Comparison of ENCODE assay signal across 9 cellular contexts in genomic region chr1:173914366-173914871, GRCh38. TPM values are rescaled to one million over a fixed set of nuclear protein-coding genes. Genes with fewer than 3 reads are reported as not detected.
DNase-seq lines count a peak whose midpoint lies in the region; ATAC-seq and TF ChIP-seq lines count a peak whose summit lies in the region.
"Had no signal": no experiment of that assay in that cellular context is flagged by ENCODE, and none has a peak within 500 bp of the region (broad histone marks: within the 10 kb centered on the region; RNA-seq: fewer than 3 reads in every experiment).

No MANE protein-coding gene starts in this region.

- H3K4me1 ChIP-seq in RWPE2 (ENCODE audit: insufficient read depth, poor library complexity, severe bottlenecking) (no peaks in the 10 kb centered on the region), fibroblast of lung (ENCODE audit: control insufficient read depth, extremely low read depth, insufficient read depth, low read length) (no peaks in the 10 kb centered on the region)

- TF ChIP-seq CTCF in RWPE2 (IDR thresholded peaks at IDR 0.05; ENCODE audit: poor library complexity, severe bottlenecking) (peak; percentile 67), fibroblast of lung (conservative IDR thresholded peaks at IDR 0.05 in 1 of 2, IDR thresholded peaks at IDR 0.05 in 1 of 2; ENCODE audit: low read depth in 1 of 2, low read length in 2 of 2) (peak; percentile 37 to 61)

- intact Hi-C loops in posterior cingulate gyrus (cut with DNase I) = no loop called here

- H3K27ac ChIP-seq in RWPE2 (ENCODE audit: poor library complexity, severe bottlenecking) (no peak overlapping the region), fibroblast of lung (ENCODE audit: insufficient read depth, low read length) (no peak overlapping the region)

- 0 out of 3 replicates have a peak, but pooled peaks have one; percentile 55 for ATAC-seq in RWPE2 (ENCODE audit: low read depth)
- ATAC-seq in HG03565 (IDR thresholded peaks at IDR 0.05; ENCODE audit: unreplicated experiment) = no peak
- ATAC-seq in HG02870 (IDR thresholded peaks at IDR 0.05; ENCODE audit: unreplicated experiment) = no peak

- H3K36me3 ChIP-seq in H7 (replicated peaks; ENCODE audit: control insufficient read depth, insufficient read depth, low read length) (no peaks in the 10 kb centered on the region), RWPE2 (ENCODE audit: low read depth) (no peaks in the 10 kb centered on the region), fibroblast of lung (ENCODE audit: control insufficient read depth, insufficient read depth, low read length) (no peaks in the 10 kb centered on the region)

- peak; percentile 12 for DNase-seq in CD1c-positive myeloid dendritic cell (ENCODE audit: extremely low spot score)
- peak; percentile 62 for DNase-seq in H7
- no peak for DNase-seq in RWPE2 (ENCODE audit: low spot score)
- DNase-seq in fibroblast of lung (ENCODE audit: low read depth in 2 of 2) = peak in 1 of 2 donors; percentile 12
- DNase-seq in stimulated activated CD8-positive, alpha-beta memory T cell treated with anti-CD3 and anti-CD28 coated beads, Interleukin-2, amount 100 ng/mL, for 48 hours (ENCODE audit: low read depth in 2 of 2) = peak; percentile 3 to 9
- DNase-seq in posterior cingulate gyrus = no peak

- H3K4me3 ChIP-seq in H7 (ENCODE audit: insufficient read depth, low read depth, low read length) (no peak overlapping the region), RWPE2 (ENCODE audit: severe bottlenecking) (no peak overlapping the region), fibroblast of lung (replicated peaks in 1 of 4; ENCODE audit: control extremely low read depth in 1 of 4, insufficient read depth in 1 of 4, low read depth in 3 of 4, low read length in 4 of 4) (no peak overlapping the region)

- no peak overlapping the region for H2AFZ ChIP-seq in fibroblast of lung (ENCODE audit: low read length)

- no peak overlapping the region for H3K4me2 ChIP-seq in fibroblast of lung (ENCODE audit: extremely low read depth, insufficient read depth, low read length)

- H3K9ac ChIP-seq in fibroblast of lung (ENCODE audit: insufficient read depth, low read length) = no peak overlapping the region

- no peaks in the 10 kb centered on the region for H4K20me1 ChIP-seq in fibroblast of lung (ENCODE audit: control insufficient read depth, extremely low read depth, insufficient read depth, low read length)

- no peaks in the 10 kb centered on the region for H3K9me3 ChIP-seq in RWPE2 (ENCODE audit: severe bottlenecking)
- no peaks in the 10 kb centered on the region for H3K9me3 ChIP-seq in fibroblast of lung (ENCODE audit: control insufficient read depth, insufficient read depth, low read depth, low read length)

- no peaks in the 10 kb centered on the region for H3K27me3 ChIP-seq in H7 (ENCODE audit: control insufficient read depth, insufficient read depth, low read length)
- H3K27me3 ChIP-seq in RWPE2 (ENCODE audit: insufficient read depth, poor library complexity, severe bottlenecking) = no peaks in the 10 kb centered on the region
- no peaks in the 10 kb centered on the region for H3K27me3 ChIP-seq in fibroblast of lung (ENCODE audit: control insufficient read depth, insufficient read depth, low read length)

- no peaks in the 10 kb centered on the region for H3K79me2 ChIP-seq in fibroblast of lung (ENCODE audit: control insufficient read depth, insufficient read depth, low read length)

RNA-seq across cellular contexts. Expression of gene SERPINC1, which starts 2.7 kb away (rescaled TPM):
- total RNA-seq in H7 (2014; rRNA removed; shearing (Covaris generic)) = 1.7 TPM in 1 of 2 replicates, not detected in the other
- total RNA-seq in fibroblast of lung = under 0.01 TPM in 1 of 2 replicates, not detected in the other
- 0.06 TPM in 1 of 2 replicates, not detected in the other for polyA plus RNA-seq in fibroblast of lung
- polyA plus RNA-seq in fibroblast of lung (2012) = 0.09 and 0.17 TPM in 2 replicates
- polyA minus RNA-seq in fibroblast of lung (ENCODE audit: low replicate concordance) = not detected in 2 replicates
- polyA plus RNA-seq: IgD-negative memory B cell had no signal

RNA-seq across cellular contexts. Expression of gene ZBTB37, which starts 46.2 kb away (rescaled TPM):
- 6.1 and 10.2 TPM in 2 replicates for total RNA-seq in H7 (2014; rRNA removed; shearing (Covaris generic))
- total RNA-seq in fibroblast of lung = 6.7 and 8.3 TPM in 2 replicates
- polyA plus RNA-seq in fibroblast of lung = 2.4 and 3.0 TPM in 2 replicates
- 1.3 and 1.9 TPM in 2 replicates for polyA plus RNA-seq in fibroblast of lung (2012)
- 4.9 and 6.1 TPM in 2 replicates for polyA minus RNA-seq in fibroblast of lung (ENCODE audit: low replicate concordance)

RNA-seq across cellular contexts. Expression of gene GAS5, which starts 46.6 kb away (rescaled TPM):
- total RNA-seq in H7 (2014; rRNA removed; shearing (Covaris generic)) = 937 and 1,209 TPM in 2 replicates
- 502 and 1,016 TPM in 2 replicates for total RNA-seq in fibroblast of lung
- polyA plus RNA-seq in fibroblast of lung = 451 and 810 TPM in 2 replicates
- polyA plus RNA-seq in fibroblast of lung (2012) = 374 and 650 TPM in 2 replicates
- polyA minus RNA-seq in fibroblast of lung (ENCODE audit: low replicate concordance) = 54.5 and 75.6 TPM in 2 replicates

Comparison
In these comparisons a context has a peak if more than half of its experiments do, and no peak if none do; other contexts are left out.
1. DNase-seq: peak in CD1c-positive myeloid dendritic cell (single experiment), H7 (single experiment) and stimulated activated CD8-positive, alpha-beta memory T cell treated with anti-CD3 and anti-CD28 coated beads, Interleukin-2, amount 100 ng/mL, for 48 hours (2 of 2); none in RWPE2 (single experiment) and posterior cingulate gyrus (0 of 10).